ENCODE assay signal across 13 cellular contexts in the genomic region with DNA sequence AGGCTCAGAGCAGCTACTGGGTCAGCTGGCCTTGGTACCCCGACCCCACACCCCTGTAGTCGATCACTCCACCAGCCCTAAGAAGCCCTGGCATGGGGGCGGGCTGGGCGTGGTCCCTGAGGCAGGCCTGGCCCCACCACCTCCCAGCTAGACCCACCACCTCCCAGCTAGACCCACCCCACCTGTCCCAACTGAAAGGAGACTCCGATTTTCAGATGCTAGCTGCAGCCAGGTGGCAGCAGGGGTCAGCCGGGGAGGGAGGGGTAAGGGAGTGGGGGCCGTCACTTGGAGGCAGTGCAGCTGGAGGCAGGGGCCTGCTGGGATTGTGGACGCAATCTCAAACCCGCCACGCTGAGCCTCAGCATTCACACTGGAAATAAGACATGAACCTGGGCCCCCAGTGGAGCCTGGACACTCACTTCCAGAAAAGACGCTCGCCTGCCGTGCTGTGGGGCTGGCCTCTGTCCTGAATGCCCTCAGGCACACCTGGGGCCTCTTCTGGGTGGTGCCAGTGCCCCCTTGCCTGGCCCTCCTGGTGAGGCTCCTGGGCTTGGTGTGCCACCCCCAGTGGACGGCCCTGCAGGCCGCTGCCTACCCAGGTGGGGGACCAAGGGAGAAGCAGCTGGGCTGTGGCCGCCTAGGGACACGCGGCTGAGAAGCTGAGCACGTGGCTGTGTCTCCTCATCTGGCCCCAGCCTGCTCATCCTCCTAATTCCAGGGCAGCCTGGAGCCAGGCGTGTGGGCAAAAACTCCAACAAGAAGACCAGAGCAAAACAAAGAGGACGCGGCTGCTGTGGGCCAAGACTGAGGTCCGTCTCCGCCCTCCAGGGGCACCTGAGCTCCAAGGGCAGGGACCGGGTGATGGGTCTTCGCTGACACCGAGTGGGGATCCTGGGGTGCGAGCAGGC. TPM values are rescaled to one million over a fixed set of nuclear protein-coding genes. Genes with fewer than 3 reads are reported as not detected.
A peak's percentile ranks its signal among the peaks of the same experiment; 100 is the strongest.
DNase-seq lines count a peak whose midpoint lies in the region; TF ChIP-seq lines count a peak whose summit lies in the region.
"Had no signal": no experiment of that assay in that cellular context is flagged by ENCODE, and none has a peak within 500 bp of the region (broad histone marks: within the 10 kb centered on the region; RNA-seq: fewer than 3 reads in every experiment).

No MANE protein-coding gene starts in this region.

- DNase-seq in H7 (peak; percentile 92), astrocyte of the spinal cord (ENCODE audit: low read depth, low spot score) (no peak), kidney epithelial cell (ENCODE audit: low read depth) (no peak), posterior vena cava (ENCODE audit: low spot score) (peak; percentile 73), KBM-7 (no peak), DMS 273 (lab: John Stamatoyannopoulos, UW; ENCODE audit: unreplicated experiment) (no peak), NCI-H748 (lab: John Stamatoyannopoulos, UW; ENCODE audit: unreplicated experiment) (no peak), dermis blood vessel endothelial cell (no peak)
- DNase-seq: activated effector memory CD4-positive, alpha-beta T cell treated with Interleukin-2 at 50 U/mL for 16 hours; cerebellar nuclear complex; naive B cell; NCI-H1694; stimulated activated naive CD8-positive, alpha-beta T cell treated with anti-CD3 and anti-CD28 coated beads, Interleukin-15, Interleukin-2, amounts not matched to agents 100 U/mL and 50 U/mL, for 24 hours had no signal

- in situ Hi-C loops in astrocyte of the spinal cord (cut with HindIII; ENCODE audit: low sequenced_read_pairs), result no loop called here
- in situ Hi-C loops in KBM-7 (cut with MboI; ENCODE audit: low pct_unique_long_range_greater_than_20kb, low sequenced_read_pairs), result no loop called here

- TF ChIP-seq CTCF in astrocyte of the spinal cord (IDR thresholded peaks at IDR 0.05; ENCODE audit: low read depth, low read length), result peak; percentile 1
- peak; percentile 10 for TF ChIP-seq CTCF in kidney epithelial cell (IDR thresholded peaks at IDR 0.05; ENCODE audit: insufficient read depth, low read length, poor library complexity, severe bottlenecking)

- H3K4me3 ChIP-seq in H7 (ENCODE audit: insufficient read depth, low read depth, low read length) (no peak overlapping the region), astrocyte of the spinal cord (ENCODE audit: low read depth, low read length) (no peak overlapping the region), kidney epithelial cell (ENCODE audit: low read depth, low read length) (no peak overlapping the region)

- H3K36me3 ChIP-seq in H7 (replicated peaks; ENCODE audit: control insufficient read depth, insufficient read depth, low read length), result no peaks in the 10 kb centered on the region
- H3K36me3 ChIP-seq in kidney epithelial cell (ENCODE audit: control insufficient read depth, insufficient read depth, low read length), result no peaks in the 10 kb centered on the region

- H3K27me3 ChIP-seq in H7 (ENCODE audit: control insufficient read depth, insufficient read depth, low read length), result no peaks in the 10 kb centered on the region
- no peaks in the 10 kb centered on the region for H3K27me3 ChIP-seq in kidney epithelial cell (ENCODE audit: control insufficient read depth, insufficient read depth, low read length)

- intact Hi-C loops in posterior vena cava (cut with DNase I), result no loop called here

RNA-seq across cellular contexts. Expression of a gene that starts 26.7 kb away (rescaled TPM):
- 21.1 and 23.7 TPM in 2 replicates for total RNA-seq in H7 (2014; rRNA removed; shearing (Covaris generic))
- 9.2 and 10.2 TPM in 2 replicates for total RNA-seq in kidney epithelial cell
- 10 to 100 TPM; 61.2 to 84.0 TPM for total RNA-seq in posterior vena cava
- 74.9 and 110 TPM in 2 replicates for total RNA-seq in dermis blood vessel endothelial cell

Comparison
In these comparisons a context has a peak if more than half of its experiments do, and no peak if none do; other contexts are left out.
1. DNase-seq: peak in H7 (single experiment) and posterior vena cava (single experiment); none in astrocyte of the spinal cord (single experiment), kidney epithelial cell (single experiment), KBM-7 (single experiment), DMS 273 (single experiment), NCI-H748 (single experiment) and dermis blood vessel endothelial cell (single experiment).